In the genomic region with DNA sequence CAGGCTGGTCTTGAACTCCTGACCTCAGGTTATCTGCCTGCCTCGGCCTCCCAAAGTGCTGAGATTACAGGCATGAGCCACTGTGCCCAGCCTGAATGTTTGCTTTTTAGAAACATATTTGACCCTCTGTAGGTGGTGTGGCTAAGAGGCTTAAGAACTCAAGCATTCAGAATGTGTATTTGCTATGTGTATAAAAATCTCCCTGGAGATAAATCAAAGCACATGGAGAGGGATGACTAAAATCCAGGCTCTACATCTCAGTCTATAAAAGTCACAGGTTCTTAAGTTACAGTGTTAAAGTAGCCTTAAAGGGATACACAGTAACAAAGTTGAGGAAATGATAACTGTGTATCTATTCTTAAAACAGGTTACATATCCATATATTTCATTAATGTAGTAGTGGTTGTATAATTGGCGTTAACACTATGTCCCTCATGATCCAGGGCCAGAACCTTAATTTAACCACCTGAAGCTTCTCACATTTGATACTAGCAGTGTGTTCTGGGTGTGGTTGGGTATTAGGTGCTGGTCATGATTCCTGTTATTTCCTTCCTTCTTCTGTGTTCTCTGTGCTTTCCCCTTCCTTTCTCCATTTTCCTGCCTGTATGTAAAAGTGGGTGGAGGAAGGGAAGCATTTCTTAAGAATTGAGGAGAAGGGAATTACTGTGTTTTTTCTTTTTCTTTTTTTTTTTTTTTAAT, we compare ENCODE assay signal across 11 cellular contexts. TPM values are rescaled to one million over a fixed set of nuclear protein-coding genes. Genes with fewer than 3 reads are reported as not detected.
DNase-seq lines count a peak whose midpoint lies in the region; ATAC-seq, FAIRE-seq and TF ChIP-seq lines count a peak whose summit lies in the region.
"Had no signal": no experiment of that assay in that cellular context is flagged by ENCODE, and none has a peak within 500 bp of the region (broad histone marks: within the 10 kb centered on the region; RNA-seq: fewer than 3 reads in every experiment).

No MANE protein-coding gene starts in this region.

- DNase-seq in HCT116 (ENCODE audit: low read depth, low spot score) (no peak), astrocyte (ENCODE audit: low read depth) (peak; percentile 78), foreskin fibroblast (peak; percentile 83 to 89), RPMI8226 (no peak), upper lobe of left lung (no peak), amygdala (lab: John Stamatoyannopoulos, UW) (no peak)
- DNase-seq: activated naive CD4-positive, alpha-beta T cell treated with anti-CD3 and anti-CD28 coated beads for 36 hours; KG1; NCI-H2029 treated with DMSO at 0.1 percent for 48 hours had no signal

- H3K4me3 ChIP-seq in HCT116 (replicated peaks in 1 of 2; ENCODE audit: low read depth in 1 of 2, low read length in 2 of 2) (no peak overlapping the region), astrocyte (ENCODE audit: insufficient read depth, low read depth, low read length) (no peak overlapping the region), foreskin fibroblast (ENCODE audit: low read depth in 1 of 2, low read length in 2 of 2) (no peak overlapping the region), skeletal muscle satellite cell (ENCODE audit: low read length) (no peak overlapping the region), upper lobe of left lung (no peak overlapping the region)

- no peaks in the 10 kb centered on the region for H3K27me3 ChIP-seq in HCT116 (ENCODE audit: insufficient read depth, low read length)
- no peaks in the 10 kb centered on the region for H3K27me3 ChIP-seq in astrocyte (ENCODE audit: insufficient read depth, low read length)
- H3K27me3 ChIP-seq in skeletal muscle satellite cell (ENCODE audit: control insufficient read depth, insufficient read depth, low read length): no peaks in the 10 kb centered on the region
- H3K27me3 ChIP-seq in upper lobe of left lung: no peaks in the 10 kb centered on the region

- H3K4me2 ChIP-seq in HCT116 (ENCODE audit: low read length) (no peak overlapping the region), astrocyte (ENCODE audit: low read length) (no peak overlapping the region), skeletal muscle satellite cell (ENCODE audit: low read length) (peak overlapping the region; percentile 27)

- BruUV-seq in HCT116 (replicated peaks; lab: Mats Ljungman, UMichigan): no TSS peak

- no peaks in the 10 kb centered on the region for H3K36me3 Mint-ChIP-seq in astrocyte (ENCODE audit: low read depth, unreplicated experiment)

- TF ChIP-seq CTCF in HCT116 (IDR thresholded peaks at IDR 0.05 in 2 of 3, conservative IDR thresholded peaks at IDR 0.05 in 1 of 3; ENCODE audit: borderline replicate concordance in 1 of 3, insufficient read depth in 1 of 3, low read depth in 2 of 3, low read length in 2 of 3): no peak
- no peak for TF ChIP-seq CTCF in astrocyte (IDR thresholded peaks at IDR 0.05; ENCODE audit: insufficient read depth, low read depth, low read length)
- TF ChIP-seq CTCF in foreskin fibroblast (IDR thresholded peaks at IDR 0.05; ENCODE audit: low read depth, low read length): no peak
- TF ChIP-seq CTCF in upper lobe of left lung (IDR thresholded peaks at IDR 0.05): no peak

- H3K4me3 Mint-ChIP-seq in astrocyte (ENCODE audit: unreplicated experiment): no peak overlapping the region
- H3K4me3 Mint-ChIP-seq: activated naive CD4-positive, alpha-beta T cell treated with anti-CD3 and anti-CD28 coated beads for 36 hours had no signal

- TF ChIP-seq EP300 in upper lobe of left lung (IDR thresholded peaks at IDR 0.05): no peak

- RAD21 ChIA-PET in HCT116 (lab: Charles Lee; ENCODE audit: low non-redundant PET in 1 of 2, low total read pairs in 2 of 2, uncharacterized antibody in 2 of 2, unreplicated experiment in 2 of 2): no interaction called here

- no peak for TF ChIP-seq RAD21 in HCT116 (IDR thresholded peaks at IDR 0.05; ENCODE audit: low read depth)

- H3K27ac ChIP-seq in HCT116 (ENCODE audit: low read depth, low read length) (no peak overlapping the region), astrocyte (ENCODE audit: low read depth, low read length) (peak overlapping the region; percentile 70), upper lobe of left lung (no peak overlapping the region)

- H3K36me3 ChIP-seq in HCT116 (ENCODE audit: control insufficient read depth in 1 of 2, insufficient read depth in 2 of 2, low read length in 2 of 2) (no peaks in the 10 kb centered on the region), astrocyte (ENCODE audit: insufficient read depth, low read length) (no peaks in the 10 kb centered on the region), skeletal muscle satellite cell (ENCODE audit: insufficient read depth, low read length) (no peaks in the 10 kb centered on the region), upper lobe of left lung (no peaks in the 10 kb centered on the region)

- H3K9me3 ChIP-seq in HCT116 (ENCODE audit: control insufficient read depth in 1 of 2, insufficient read depth in 1 of 2, low read depth in 1 of 2, low read length in 2 of 2) (no peaks in the 10 kb centered on the region), astrocyte (ENCODE audit: insufficient read depth, low read depth, low read length) (no peaks in the 10 kb centered on the region), skeletal muscle satellite cell (replicated peaks; ENCODE audit: low read length) (no peaks in the 10 kb centered on the region), upper lobe of left lung (no peaks in the 10 kb centered on the region)

- peaks cover 3% of the 10 kb centered on the region for H3K27me3 Mint-ChIP-seq in astrocyte (ENCODE audit: low read depth, unreplicated experiment)

- H2AFZ ChIP-seq in HCT116 (ENCODE audit: low read depth, low read length, poor library complexity, severe bottlenecking) (peak overlapping the region; percentile 80), astrocyte (ENCODE audit: low read depth, low read length) (no peak overlapping the region)

- ATAC-seq in HCT116: no peak
- no peak for ATAC-seq in upper lobe of left lung (ENCODE audit: low FRiP score in 2 of 2)
- ATAC-seq: sciatic nerve had no signal

- no peak overlapping the region for H3K27ac Mint-ChIP-seq in astrocyte (ENCODE audit: unreplicated experiment)
- H3K27ac Mint-ChIP-seq: activated naive CD4-positive, alpha-beta T cell treated with anti-CD3 and anti-CD28 coated beads for 36 hours had no signal

- H3K4me1 Mint-ChIP-seq in astrocyte (ENCODE audit: low read depth, unreplicated experiment): no peaks in the 10 kb centered on the region

- H3K9me3 Mint-ChIP-seq in astrocyte (ENCODE audit: unreplicated experiment): no peaks in the 10 kb centered on the region
- H3K9me3 Mint-ChIP-seq: activated naive CD4-positive, alpha-beta T cell treated with anti-CD3 and anti-CD28 coated beads for 36 hours had no signal

- intact Hi-C loops in HCT116 (cut with micrococcal nuclease): no loop called here

- no peak for FAIRE-seq in astrocyte (lab: Jason Lieb, UNC)

- no peaks in the 10 kb centered on the region for H3K4me1 ChIP-seq in HCT116 (ENCODE audit: control insufficient read depth in 1 of 2, insufficient read depth in 2 of 2, low read length in 2 of 2)
- peaks cover 3% of the 10 kb centered on the region for H3K4me1 ChIP-seq in astrocyte (ENCODE audit: insufficient read depth, low read length)
- H3K4me1 ChIP-seq in skeletal muscle satellite cell (ENCODE audit: control insufficient read depth, insufficient read depth, low read length): peaks cover 27% of the 10 kb centered on the region
- H3K4me1 ChIP-seq in upper lobe of left lung: no peaks in the 10 kb centered on the region

- H3K9ac ChIP-seq in HCT116 (ENCODE audit: low read length) (no peak overlapping the region), astrocyte (ENCODE audit: low read length) (peak overlapping the region; percentile 49), skeletal muscle satellite cell (ENCODE audit: low read depth, low read length) (peak overlapping the region; percentile 64)

- POLR2A ChIA-PET in HCT116 (lab: Charles Lee): interaction anchor here (1.6 kb wide), 1 partner anchor 57 kb away, joined by 5 read pairs; the partner anchor contains the start of gene DNAJB4

- CTCF ChIA-PET in HCT116 (lab: Charles Lee): no interaction called here

- H4K20me1 ChIP-seq in HCT116 (ENCODE audit: insufficient read depth) (no peaks in the 10 kb centered on the region), astrocyte (ENCODE audit: insufficient read depth, low read length) (no peaks in the 10 kb centered on the region)

- 73 to 81% methylated on average over 2 of the region's 2 CpGs for WGBS in upper lobe of left lung, 2 donors

- no peak for TF ChIP-seq POLR2A in HCT116 (IDR thresholded peaks at IDR 0.05; ENCODE audit: borderline replicate concordance, extremely low read depth, insufficient read depth, insufficient read length)
- no peak for TF ChIP-seq POLR2A in upper lobe of left lung (IDR thresholded peaks at IDR 0.05)

- H3K79me2 ChIP-seq in HCT116 (ENCODE audit: insufficient read depth, low read length) (no peaks in the 10 kb centered on the region), astrocyte (ENCODE audit: insufficient read depth, low read length) (no peaks in the 10 kb centered on the region)

- no peaks in the 10 kb centered on the region for H3K9me2 ChIP-seq in HCT116 (ENCODE audit: insufficient read depth)

TF ChIP-seq in HCT116, 20 proteins besides CTCF, POLR2A, EP300 and RAD21:
- TF ChIP-seq POLR2AphosphoS5 (IDR thresholded peaks at IDR 0.05; ENCODE audit: low read depth, low read length): no peak

RNA-seq across cellular contexts. Expression of gene GIPC2, which starts 16.2 kb away (rescaled TPM):
- total RNA-seq in HCT116 (2021; ENCODE audit: unreplicated experiment): 0.07 TPM
- polyA plus RNA-seq in HCT116 (2012): 0.01 TPM in 1 of 2 replicates, not detected in the other
- total RNA-seq in astrocyte: not detected in 2 replicates
- total RNA-seq in skeletal muscle satellite cell (2012; rRNA removed): 0.25 and 0.66 TPM in 2 replicates
- 1 to 10 TPM in 5 of 6 donors, under 1 TPM in 1; 0.33 to 4.1 (median 1.8) TPM for total RNA-seq in upper lobe of left lung

RNA-seq across cellular contexts. Expression of gene DNAJB4, which starts 57.2 kb away (rescaled TPM):
- total RNA-seq in HCT116 (2021; ENCODE audit: unreplicated experiment): 26.0 TPM
- polyA plus RNA-seq in HCT116 (2012): 9.2 and 11.6 TPM in 2 replicates
- 57.9 and 58.6 TPM in 2 replicates for total RNA-seq in astrocyte
- 63.4 and 94.4 TPM in 2 replicates for total RNA-seq in skeletal muscle satellite cell (2012; rRNA removed)
- total RNA-seq in upper lobe of left lung: 10 to 100 TPM; 20.0 to 49.5 (median 22.0) TPM

Comparison
In these comparisons a context has a peak if more than half of its experiments do, and no peak if none do; other contexts are left out.
1. DNase-seq: peak in astrocyte (single experiment) and foreskin fibroblast (2 of 2); none in HCT116 (single experiment), RPMI8226 (single experiment), upper lobe of left lung (0 of 2) and amygdala (0 of 56).